16 cellular contexts compared by ENCODE assay signal in genomic region chr12:104571328-104571727, GRCh38.
DNase-seq lines count a peak whose midpoint lies in the region; ATAC-seq, FAIRE-seq and TF ChIP-seq lines count a peak whose summit lies in the region.
"Had no signal": no experiment of that assay in that cellular context is flagged by ENCODE, and none has a peak within 500 bp of the region (broad histone marks: within the 10 kb centered on the region; RNA-seq: fewer than 3 reads in every experiment).

No MANE protein-coding gene starts in this region.

- H3K4me1 ChIP-seq in BLaER1 treated with 17β-estradiol and CSF1 and Interleukin-3, amounts not matched to agents 10 nM and 100 nM, result peaks cover 63 to 76% (median 70%) of the 10 kb centered on the region in 10 experiments
- H3K4me1 ChIP-seq in MM.1S (ENCODE audit: low read length), result peaks cover 3% of the 10 kb centered on the region; the same call in 1 of the 2 replicates
- H3K4me1 ChIP-seq: parathyroid adenoma had no signal

- TF ChIP-seq POLR2A in GM18505 (IDR thresholded peaks at IDR 0.05; ENCODE audit: borderline replicate concordance, extremely low read depth, insufficient read depth, insufficient read length), result no peak

- peaks cover 0 to 17% (median 5%) of the 10 kb centered on the region in 11 experiments; a peak in 11 of 22 replicates for H3K36me3 ChIP-seq in BLaER1 treated with 17β-estradiol and CSF1 and Interleukin-3, amounts not matched to agents 10 nM and 100 nM
- H3K36me3 ChIP-seq in bronchial epithelial cell (ENCODE audit: control insufficient read depth, insufficient read depth, low read length), result no peaks in the 10 kb centered on the region
- H3K36me3 ChIP-seq in MM.1S (replicated peaks; ENCODE audit: insufficient read depth, low read length), result no peaks in the 10 kb centered on the region
- H3K36me3 ChIP-seq: brain microvascular endothelial cell had no signal

- H3K27me3 Mint-ChIP-seq in CD4-positive, alpha-beta T cell, result no peaks in the 10 kb centered on the region

- peak overlapping the region in 9 of 11 experiments; percentile 68 to 84 (median 82); a peak in 19 of 22 replicates for H3K9ac ChIP-seq in BLaER1 treated with 17β-estradiol and CSF1 and Interleukin-3, amounts not matched to agents 10 nM and 100 nM
- H3K9ac ChIP-seq in MM.1S (ENCODE audit: low read length), result no peak overlapping the region
- H3K9ac ChIP-seq: parathyroid adenoma had no signal

- POLR2A ChIA-PET in CD4-positive, alpha-beta T cell (lab: Charles Lee), result no interaction called here

- peak overlapping the region in 8 of 10 experiments; percentile 2 to 49 (median 39); a peak in 7 of 20 replicates for H3K4me3 ChIP-seq in BLaER1 treated with 17β-estradiol and CSF1 and Interleukin-3, amounts not matched to agents 10 nM and 100 nM
- no peak overlapping the region for H3K4me3 ChIP-seq in bronchial epithelial cell (ENCODE audit: low read depth, low read length)
- no peak overlapping the region for H3K4me3 ChIP-seq in MM.1S (ENCODE audit: low read length)

- peaks cover 0 to 57% (median 13%) of the 10 kb centered on the region in 11 experiments; a peak in 13 of 22 replicates for H4K20me1 ChIP-seq in BLaER1 treated with 17β-estradiol and CSF1 and Interleukin-3, amounts not matched to agents 10 nM and 100 nM
- H4K20me1 ChIP-seq in MM.1S (ENCODE audit: insufficient read depth, low read length), result no peaks in the 10 kb centered on the region

- H3K4me2 ChIP-seq in BLaER1 treated with 17β-estradiol and CSF1 and Interleukin-3, amounts not matched to agents 10 nM and 100 nM, result peak overlapping the region; percentile 76 to 95 (median 90)
- H3K4me2 ChIP-seq in MM.1S (ENCODE audit: low read depth, low read length), result no peak overlapping the region

- peaks cover 0 to 6% (median 5%) of the 10 kb centered on the region in 11 experiments; a peak in 9 of 22 replicates for H3K9me3 ChIP-seq in BLaER1 treated with 17β-estradiol and CSF1 and Interleukin-3, amounts not matched to agents 10 nM and 100 nM (replicated peaks in 1 of 11)
- no peaks in the 10 kb centered on the region for H3K9me3 ChIP-seq in CD4-positive, alpha-beta T cell (ENCODE audit: control insufficient read depth, low read length)
- no peaks in the 10 kb centered on the region for H3K9me3 ChIP-seq in MM.1S (replicated peaks; ENCODE audit: insufficient read depth, low read length)

- H3F3A ChIP-seq in MM.1S (ENCODE audit: insufficient read depth, low read length), result no peaks in the 10 kb centered on the region

- peak overlapping the region in 10 of 11 experiments; percentile 33 to 96 (median 95); a peak in 19 of 22 replicates for H3K27ac ChIP-seq in BLaER1 treated with 17β-estradiol and CSF1 and Interleukin-3, amounts not matched to agents 10 nM and 100 nM
- H3K27ac ChIP-seq in CD4-positive, alpha-beta T cell (ENCODE audit: low read depth, low read length), result no peak overlapping the region
- H3K27ac ChIP-seq in MM.1S (ENCODE audit: low read length), result no peak overlapping the region
- H3K27ac ChIP-seq: brain microvascular endothelial cell, parathyroid adenoma had no signal

- peaks cover 18% of the 10 kb centered on the region for H3K36me3 Mint-ChIP-seq in CD4-positive, alpha-beta T cell (ENCODE audit: low read depth)

- TF ChIP-seq CTCF in bronchial epithelial cell (IDR thresholded peaks at IDR 0.05; ENCODE audit: insufficient read depth, low read length, severe bottlenecking), result no peak
- no peak for TF ChIP-seq CTCF in CD4-positive, alpha-beta T cell (IDR thresholded peaks at IDR 0.05)
- TF ChIP-seq CTCF in MM.1S (IDR thresholded peaks at IDR 0.05; ENCODE audit: low read length), result no peak

- no peak overlapping the region for H2AFZ ChIP-seq in MM.1S (ENCODE audit: low read length)
- H2AFZ ChIP-seq: parathyroid adenoma had no signal

- H3K27me3 ChIP-seq in BLaER1 treated with 17β-estradiol and CSF1 and Interleukin-3, amounts not matched to agents 10 nM and 100 nM, result no peaks in the 10 kb centered on the region
- H3K27me3 ChIP-seq in bronchial epithelial cell (ENCODE audit: control insufficient read depth, insufficient read depth, low read length) (no peaks in the 10 kb centered on the region), MM.1S (replicated peaks; ENCODE audit: insufficient read depth, low read length) (no peaks in the 10 kb centered on the region)
- H3K27me3 ChIP-seq in CD4-positive, alpha-beta T cell (ENCODE audit: control insufficient read depth, insufficient read depth, low read length), result no peaks in the 10 kb centered on the region
- H3K27me3 ChIP-seq: brain microvascular endothelial cell had no signal

- FAIRE-seq in bronchial epithelial cell (lab: Jason Lieb, UNC), result no peak

- DNase-seq in bronchial epithelial cell (ENCODE audit: low read depth) (peak; percentile 35), NCI-H2081 treated with DMSO at 0.1 percent for 48 hours (lab: John Stamatoyannopoulos, UW) (no peak), MM.1S (no peak)
- no peak for DNase-seq in CD4-positive, alpha-beta T cell
- DNase-seq: activated CD4-positive, alpha-beta T cell treated with anti-CD3 and anti-CD28 coated beads, Interleukin-2, amount 50 U/mL, for 48 hours; activated naive CD4-positive, alpha-beta T cell; brain microvascular endothelial cell; effector CD4-positive, alpha-beta T cell; foreskin fibroblast; midbrain had no signal

- no peak overlapping the region for H3K4me3 Mint-ChIP-seq in CD4-positive, alpha-beta T cell

- H3K4me1 Mint-ChIP-seq in CD4-positive, alpha-beta T cell (ENCODE audit: low read depth), result peaks cover 67% of the 10 kb centered on the region

- no peaks in the 10 kb centered on the region for H3K9me3 Mint-ChIP-seq in CD4-positive, alpha-beta T cell

- CTCF ChIA-PET in CD4-positive, alpha-beta T cell (lab: Charles Lee), result interaction anchor here (0.9 kb wide), 1 partner anchor 10 kb away, joined by 3 read pairs; no protein-coding TSS in a partner anchor

- peaks cover 17% of the 10 kb centered on the region; the same call in 1 of the 2 replicates for H3K79me2 ChIP-seq in MM.1S (ENCODE audit: low read length)
- H3K79me2 ChIP-seq: parathyroid adenoma had no signal

- no peak overlapping the region for H3K27ac Mint-ChIP-seq in CD4-positive, alpha-beta T cell

- no peaks in the 10 kb centered on the region for H3K9me2 ChIP-seq in MM.1S (replicated peaks; ENCODE audit: insufficient read depth, low read length)

- intact Hi-C loops in CD4-positive, alpha-beta T cell (cut with DNase I, micrococcal nuclease), result no loop called here

- ATAC-seq in GM18505 (IDR thresholded peaks at IDR 0.05; ENCODE audit: unreplicated experiment), result peak; percentile 39
- ATAC-seq in HG03571 (IDR thresholded peaks at IDR 0.05; ENCODE audit: unreplicated experiment), result peak; percentile 55
- no peak for ATAC-seq in CD4-positive, alpha-beta T cell (ENCODE audit: poor library complexity)
- no peak for ATAC-seq in HG02798 (IDR thresholded peaks at IDR 0.05; ENCODE audit: poor library complexity, unreplicated experiment)
- ATAC-seq: Panc1 had no signal

Comparison
In these comparisons a context has a peak if more than half of its experiments do, and no peak if none do; other contexts are left out.
1. H3K27ac ChIP-seq: peak in BLaER1 treated with 17β-estradiol and CSF1 and Interleukin-3, amounts not matched to agents 10 nM and 100 nM (10 of 11); none in CD4-positive, alpha-beta T cell (single experiment) and MM.1S (single experiment).
2. H3K4me3 ChIP-seq: peak in BLaER1 treated with 17β-estradiol and CSF1 and Interleukin-3, amounts not matched to agents 10 nM and 100 nM (8 of 10); none in bronchial epithelial cell (single experiment) and MM.1S (single experiment).
3. ATAC-seq: peak in GM18505 (single experiment) and HG03571 (single experiment); none in CD4-positive, alpha-beta T cell (single experiment) and HG02798 (single experiment).